ENCODE assay signal across 8 cellular contexts in genomic region chr5:132830436-132831094, GRCh38. TPM values are rescaled to one million over a fixed set of nuclear protein-coding genes. Genes with fewer than 3 reads are reported as not detected.
DNase-seq lines count a peak whose midpoint lies in the region; ATAC-seq and TF ChIP-seq lines count a peak whose summit lies in the region.

TSS of gene SHROOM1 (minus strand) at chr5:132830647. CDS start at chr5:132826140, 4,507 bp downstream.

- H3K9me3 Mint-ChIP-seq in CD8-positive, alpha-beta T cell: no peaks in the 10 kb centered on the region
- no peaks in the 10 kb centered on the region for H3K9me3 Mint-ChIP-seq in stimulated activated naive B cell treated with anti-CD40 and anti-IgM and Interleukin-4, amounts not matched to agents 10 μg/mL and 1 μg/mL and 100 μg/mL, for 72 hours

- no peak for TF ChIP-seq CTCF in CD8-positive, alpha-beta T cell (IDR thresholded peaks at IDR 0.05)
- TF ChIP-seq CTCF in breast epithelium (IDR thresholded peaks at IDR 0.05): no peak

- CTCF ChIA-PET in CD8-positive, alpha-beta T cell (lab: Charles Lee): interaction anchor here (0.9 to 3.6 kb wide), 15 partner anchors 10 to 330 kb away, joined by 3 to 47 read pairs (median 5); partner anchors contain the start of genes GDF9 and UQCRQ

- no peak for DNase-seq in CD8-positive, alpha-beta T cell
- DNase-seq in NT2/D1 (ENCODE audit: low read depth, low spot score): no peak
- DNase-seq in breast epithelium (ENCODE audit: low spot score in 2 of 2): no peak
- DNase-seq in islet precursor cell: peak; percentile 86
- DNase-seq in stimulated activated naive B cell treated with anti-CD40 and anti-IgM and Interleukin-4, amounts not matched to agents 10 μg/mL and 1 μg/mL and 100 μg/mL, for 72 hours: peak; percentile 32
- DNase-seq in Kasumi-1 (lab: John Stamatoyannopoulos, UW): no peak

- peaks cover 45% of the 10 kb centered on the region for H3K27me3 Mint-ChIP-seq in CD8-positive, alpha-beta T cell (ENCODE audit: low read depth)
- peaks cover 37 to 49% of the 10 kb centered on the region in 2 donors for H3K27me3 Mint-ChIP-seq in stimulated activated naive B cell treated with anti-CD40 and anti-IgM and Interleukin-4, amounts not matched to agents 10 μg/mL and 1 μg/mL and 100 μg/mL, for 72 hours

- POLR2A ChIA-PET in CD8-positive, alpha-beta T cell (lab: Charles Lee): interaction anchor here (1.4 kb wide), 1 partner anchor 17 kb away, joined by 3 read pairs; no protein-coding TSS in a partner anchor

- peak within 1 kb of the TSS; percentile 85 for H3K9ac ChIP-seq in NT2/D1 (ENCODE audit: insufficient read length, low read depth)

- H3K4me1 ChIP-seq in CD8-positive, alpha-beta T cell (ENCODE audit: insufficient read depth, low read length): peaks cover 11% of the 10 kb centered on the region
- peaks cover 5% of the 10 kb centered on the region for H3K4me1 ChIP-seq in NT2/D1 (ENCODE audit: insufficient read depth, insufficient read length)
- no peaks in the 10 kb centered on the region for H3K4me1 ChIP-seq in breast epithelium

- no peak within 1 kb of the TSS for H3K27ac ChIP-seq in CD8-positive, alpha-beta T cell (ENCODE audit: low read depth, low read length)
- H3K27ac ChIP-seq in breast epithelium: peak within 1 kb of the TSS; percentile 87 to 89

- no peaks in the 10 kb centered on the region for H3K36me3 ChIP-seq in CD8-positive, alpha-beta T cell (ENCODE audit: insufficient read depth, low read length)
- H3K36me3 ChIP-seq in NT2/D1 (ENCODE audit: insufficient read depth, insufficient read length, low read length): no peaks in the 10 kb centered on the region
- H3K36me3 ChIP-seq in breast epithelium: no peaks in the 10 kb centered on the region

- no peaks in the 10 kb centered on the region for H3K9me3 ChIP-seq in CD8-positive, alpha-beta T cell (ENCODE audit: low read length)
- H3K9me3 ChIP-seq in NT2/D1 (ENCODE audit: insufficient read depth, low read length) (no peaks in the 10 kb centered on the region), breast epithelium (no peaks in the 10 kb centered on the region)

- intact Hi-C loops in CD8-positive, alpha-beta T cell (cut with DNase I, micrococcal nuclease): loop anchor here (1.0 to 5.0 kb wide), 2 partner anchors 37 to 53 kb away; partner anchors contain the start of genes GDF9 (in 1 of the 2) and UQCRQ (in 1 of the 2)
- intact Hi-C loops in breast epithelium (cut with DNase I; ENCODE audit: low total_unique reads): no loop called here

- no peaks in the 10 kb centered on the region for H3K36me3 Mint-ChIP-seq in CD8-positive, alpha-beta T cell
- peaks cover 0 to 6% of the 10 kb centered on the region in 2 donors for H3K36me3 Mint-ChIP-seq in stimulated activated naive B cell treated with anti-CD40 and anti-IgM and Interleukin-4, amounts not matched to agents 10 μg/mL and 1 μg/mL and 100 μg/mL, for 72 hours

- ATAC-seq in CD8-positive, alpha-beta T cell: peak; percentile 30
- peak; percentile 62 for ATAC-seq in GM18868 (IDR thresholded peaks at IDR 0.05; ENCODE audit: unreplicated experiment)
- peak; percentile 62 for ATAC-seq in HG02981 (IDR thresholded peaks at IDR 0.05; ENCODE audit: unreplicated experiment)
- ATAC-seq in stimulated activated naive B cell treated with anti-CD40 and anti-IgM and Interleukin-4, amounts not matched to agents 10 μg/mL and 1 μg/mL and 100 μg/mL, for 72 hours (replicated peaks): peak; percentile 65 to 69

- no peak for TF ChIP-seq POLR2A in breast epithelium (IDR thresholded peaks at IDR 0.05)

- H3K4me3 ChIP-seq in CD8-positive, alpha-beta T cell (ENCODE audit: low read depth, low read length): peak within 1 kb of the TSS; percentile 69
- H3K4me3 ChIP-seq in NT2/D1 (ENCODE audit: insufficient read length, low read depth) (peak within 1 kb of the TSS; percentile 62), breast epithelium (peak within 1 kb of the TSS; percentile 59 to 84 (median 81))

- peak within 1 kb of the TSS; percentile 85 for H3K4me3 Mint-ChIP-seq in CD8-positive, alpha-beta T cell
- peak within 1 kb of the TSS; percentile 87 to 93 for H3K4me3 Mint-ChIP-seq in stimulated activated naive B cell treated with anti-CD40 and anti-IgM and Interleukin-4, amounts not matched to agents 10 μg/mL and 1 μg/mL and 100 μg/mL, for 72 hours

- H3K4me1 Mint-ChIP-seq in CD8-positive, alpha-beta T cell (ENCODE audit: low read depth): peaks cover 3% of the 10 kb centered on the region
- H3K4me1 Mint-ChIP-seq in stimulated activated naive B cell treated with anti-CD40 and anti-IgM and Interleukin-4, amounts not matched to agents 10 μg/mL and 1 μg/mL and 100 μg/mL, for 72 hours: peaks cover 8 to 27% of the 10 kb centered on the region in 2 donors

- H3K27ac Mint-ChIP-seq in CD8-positive, alpha-beta T cell: no peak within 1 kb of the TSS
- H3K27ac Mint-ChIP-seq in stimulated activated naive B cell treated with anti-CD40 and anti-IgM and Interleukin-4, amounts not matched to agents 10 μg/mL and 1 μg/mL and 100 μg/mL, for 72 hours: peak within 1 kb of the TSS; percentile 93

- H3K27me3 ChIP-seq in CD8-positive, alpha-beta T cell (ENCODE audit: insufficient read depth, low read length): peaks cover 16% of the 10 kb centered on the region
- H3K27me3 ChIP-seq in NT2/D1 (ENCODE audit: insufficient read depth, insufficient read length): peaks cover 44% of the 10 kb centered on the region
- H3K27me3 ChIP-seq in breast epithelium: no peaks in the 10 kb centered on the region

RNA-seq across cellular contexts. Expression of gene SHROOM1, which starts in this region (rescaled TPM):
- under 1 TPM in 1 of 2 experiments, not detected in 1; 0.38 TPM for total RNA-seq in CD8-positive, alpha-beta T cell
- 10 to 100 TPM in 1 of 3 donors, 1 to 10 TPM in 2; 2.4 to 12.6 (median 9.5) TPM for total RNA-seq in breast epithelium

Comparison
In these comparisons a context has a peak if more than half of its experiments do, and no peak if none do; other contexts are left out.
1. Peak in ATAC-seq and H3K4me3 ChIP-seq in CD8-positive, alpha-beta T cell; RNA of the gene not detected or under 1 TPM.
2. DNase-seq: peak in islet precursor cell (single experiment) and stimulated activated naive B cell treated with anti-CD40 and anti-IgM and Interleukin-4, amounts not matched to agents 10 μg/mL and 1 μg/mL and 100 μg/mL, for 72 hours (single experiment); none in CD8-positive, alpha-beta T cell (0 of 7), NT2/D1 (single experiment), breast epithelium (0 of 2) and Kasumi-1 (0 of 2).
3. Peak in every context shown above with its lines, with median percentiles within 50 percentile points of each other: ATAC-seq and H3K4me3 ChIP-seq.